ENCODE assay signal across 9 cellular contexts in the genomic region with DNA sequence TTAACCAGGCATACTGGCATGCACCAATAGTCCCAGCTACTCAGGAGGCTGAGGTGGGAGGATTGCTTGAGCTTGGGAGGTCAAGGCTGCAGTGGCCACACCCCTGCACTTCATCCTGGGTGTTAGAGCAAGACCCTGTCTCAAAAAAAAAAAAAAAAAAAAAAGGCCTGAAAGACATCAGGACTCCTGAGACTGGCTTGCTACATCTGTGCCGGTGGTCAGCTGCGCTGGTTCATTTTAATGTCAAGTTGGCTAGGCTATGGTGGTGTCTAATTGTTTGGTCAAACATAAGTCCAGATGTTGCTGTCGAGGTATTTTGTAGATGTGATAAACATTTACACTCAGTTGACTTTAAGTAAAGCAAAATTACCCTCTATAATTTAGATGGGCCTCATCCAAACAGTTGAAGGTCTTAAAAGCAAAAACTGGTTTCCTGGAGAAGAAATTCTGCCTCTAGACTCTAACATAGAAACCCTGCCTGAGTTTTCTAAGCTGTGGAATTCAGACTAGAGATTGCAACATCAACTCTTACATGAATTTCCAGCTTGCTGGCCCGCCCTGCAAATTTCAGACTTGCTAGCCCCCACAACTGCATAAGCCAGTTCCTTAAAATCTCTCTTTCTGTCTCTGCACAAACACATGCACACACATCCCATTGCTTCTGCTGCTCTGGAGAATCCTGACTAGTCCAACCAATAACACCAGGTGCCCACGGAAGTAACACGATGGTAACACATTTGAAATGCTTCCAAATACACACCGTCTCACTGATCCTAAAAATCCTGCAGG. TPM values are rescaled to one million over a fixed set of nuclear protein-coding genes. Genes with fewer than 3 reads are reported as not detected.
DNase-seq lines count a peak whose midpoint lies in the region; ATAC-seq and TF ChIP-seq lines count a peak whose summit lies in the region.
"Had no signal": no experiment of that assay in that cellular context is flagged by ENCODE, and none has a peak within 500 bp of the region (broad histone marks: within the 10 kb centered on the region; RNA-seq: fewer than 3 reads in every experiment).

No MANE protein-coding gene starts in this region.

- no peak overlapping the region for H3K23ac ChIP-seq in mesenchymal stem cell (ENCODE audit: low read length in 2 of 2)

- peak overlapping the region; percentile 16 for H2BK15ac ChIP-seq in mesenchymal stem cell (ENCODE audit: low read depth, poor library complexity, severe bottlenecking)

- intact Hi-C loops in activated CD4-positive, alpha-beta T cell treated with anti-CD3 and anti-CD28 coated beads, Interleukin-2, amount 10 ng/mL, durations not matched to agents 24 days and 14 days (cut with micrococcal nuclease), result loop anchor here (1.0 kb wide), 1 partner anchor 18 kb away; a partner anchor contains a TSS

- peak overlapping the region; percentile 29 to 91 for H3K18ac ChIP-seq in mesenchymal stem cell (ENCODE audit: low read depth in 1 of 2, low read length in 2 of 2)

- peak overlapping the region; percentile 77 for H2BK5ac ChIP-seq in mesenchymal stem cell (ENCODE audit: low read depth, low read length, poor library complexity, severe bottlenecking)

- 48% methylated on average over 6 of the region's 7 CpGs for WGBS in mesenchymal stem cell
- WGBS in urinary bladder, result 34% methylated on average over 7 of the region's 7 CpGs

- no peak for DNase-seq in activated CD4-positive, alpha-beta T cell treated with anti-CD3 and anti-CD28 coated beads, Interleukin-2, amount 10 ng/mL, durations not matched to agents 24 days and 14 days
- DNase-seq in activated CD4-positive, alpha-beta T cell treated with anti-CD3 and anti-CD28 coated beads for 48 hours, result no peak
- DNase-seq in coronary artery (ENCODE audit: low spot score), result no peak
- DNase-seq in mesenchymal stem cell, result peak; percentile 83
- no peak for DNase-seq in COR-L47 (lab: John Stamatoyannopoulos, UW)
- DNase-seq in cortex of kidney (lab: John Stamatoyannopoulos, UW), result no peak
- DNase-seq: NCI-H82 had no signal

- H3K36me3 ChIP-seq in mesenchymal stem cell (ENCODE audit: control insufficient read depth in 1 of 2, insufficient read depth in 2 of 2, low read depth in 1 of 2, low read length in 2 of 2) (peaks cover 20 to 24% of the 10 kb centered on the region in 2 experiments), urinary bladder (ENCODE audit: insufficient read depth) (no peaks in the 10 kb centered on the region)

- peak overlapping the region; percentile 88 for H2AK5ac ChIP-seq in mesenchymal stem cell (ENCODE audit: low read length, severe bottlenecking)

- peak overlapping the region; percentile 55 to 88 for H2BK12ac ChIP-seq in mesenchymal stem cell (ENCODE audit: low read length in 2 of 2)

- no peak overlapping the region for H3K4me2 ChIP-seq in mesenchymal stem cell (ENCODE audit: low read length, poor library complexity, severe bottlenecking)

- H3K9me3 Mint-ChIP-seq in activated CD4-positive, alpha-beta T cell treated with anti-CD3 and anti-CD28 coated beads, Interleukin-2, amount 10 ng/mL, durations not matched to agents 24 days and 14 days, result no peaks in the 10 kb centered on the region

- peak overlapping the region; percentile 86 for H3K9ac ChIP-seq in mesenchymal stem cell (ENCODE audit: low read length)

- no peak overlapping the region for H2AFZ ChIP-seq in mesenchymal stem cell (ENCODE audit: low read depth, low read length)

- no peaks in the 10 kb centered on the region for H3K27me3 Mint-ChIP-seq in activated CD4-positive, alpha-beta T cell treated with anti-CD3 and anti-CD28 coated beads, Interleukin-2, amount 10 ng/mL, durations not matched to agents 24 days and 14 days

- H4K8ac ChIP-seq in mesenchymal stem cell (ENCODE audit: low read length), result peak overlapping the region; percentile 66

- H3K4ac ChIP-seq in mesenchymal stem cell (ENCODE audit: low read depth in 1 of 2, low read length in 2 of 2), result peak overlapping the region in 1 of 2 experiments; percentile 51

- H3K4me1 ChIP-seq in mesenchymal stem cell (ENCODE audit: control insufficient read depth, insufficient read depth, low read depth, low read length) (peaks cover 28% of the 10 kb centered on the region), urinary bladder (ENCODE audit: insufficient read depth) (peaks cover 3% of the 10 kb centered on the region)

- no peak overlapping the region for H3K14ac ChIP-seq in mesenchymal stem cell (ENCODE audit: low read length in 2 of 2)

- peaks cover 1% of the 10 kb centered on the region for H3K36me3 Mint-ChIP-seq in activated CD4-positive, alpha-beta T cell treated with anti-CD3 and anti-CD28 coated beads, Interleukin-2, amount 10 ng/mL, durations not matched to agents 24 days and 14 days (ENCODE audit: low read depth)

- peak overlapping the region; percentile 80 to 96 for H3K27ac ChIP-seq in coronary artery
- peak overlapping the region; percentile 98 for H3K27ac ChIP-seq in mesenchymal stem cell (ENCODE audit: low read length, poor library complexity, severe bottlenecking)
- peak overlapping the region; percentile 48 for H3K27ac ChIP-seq in urinary bladder (ENCODE audit: low read depth)

- no peaks in the 10 kb centered on the region for H3K27me3 ChIP-seq in mesenchymal stem cell (ENCODE audit: control insufficient read depth in 1 of 2, insufficient read depth in 1 of 2, low read length in 2 of 2)

- H3K4me3 Mint-ChIP-seq in activated CD4-positive, alpha-beta T cell treated with anti-CD3 and anti-CD28 coated beads, Interleukin-2, amount 10 ng/mL, durations not matched to agents 24 days and 14 days, result no peak overlapping the region

- peaks cover 14% of the 10 kb centered on the region for H3K4me1 Mint-ChIP-seq in activated CD4-positive, alpha-beta T cell treated with anti-CD3 and anti-CD28 coated beads, Interleukin-2, amount 10 ng/mL, durations not matched to agents 24 days and 14 days

- no peak overlapping the region for H3K4me3 ChIP-seq in coronary artery
- H3K4me3 ChIP-seq in mesenchymal stem cell (ENCODE audit: insufficient read depth in 1 of 2, low read depth in 1 of 2, low read length in 2 of 2), result peak overlapping the region in 1 of 2 experiments; percentile 10
- no peak overlapping the region for H3K4me3 ChIP-seq in urinary bladder (ENCODE audit: low read depth, low read length)

- H4K91ac ChIP-seq in mesenchymal stem cell (ENCODE audit: low read length), result peak overlapping the region; percentile 82

- no peaks in the 10 kb centered on the region for H3K79me1 ChIP-seq in mesenchymal stem cell (replicated peaks; ENCODE audit: low read length, poor library complexity, severe bottlenecking)

- no peak for TF ChIP-seq CTCF in coronary artery (IDR thresholded peaks at IDR 0.05)

- ATAC-seq in GM18861 (IDR thresholded peaks at IDR 0.05; ENCODE audit: unreplicated experiment), result no peak

- H2BK120ac ChIP-seq in mesenchymal stem cell (ENCODE audit: low read depth, low read length), result peak overlapping the region; percentile 67

- H3K27ac Mint-ChIP-seq in activated CD4-positive, alpha-beta T cell treated with anti-CD3 and anti-CD28 coated beads, Interleukin-2, amount 10 ng/mL, durations not matched to agents 24 days and 14 days, result peak overlapping the region; percentile 35

- no peaks in the 10 kb centered on the region for H3K9me3 ChIP-seq in mesenchymal stem cell (ENCODE audit: control insufficient read depth, low read length)

RNA-seq across cellular contexts. Expression of a gene that starts 18.2 kb away (rescaled TPM):
- 23.8 and 25.4 TPM in 2 replicates for total RNA-seq in activated CD4-positive, alpha-beta T cell treated with anti-CD3 and anti-CD28 coated beads, Interleukin-2, amount 10 ng/mL, durations not matched to agents 24 days and 14 days
- 151 TPM for polyA plus RNA-seq in mesenchymal stem cell (2013, experiment 1 of 2)
- 144 TPM for polyA plus RNA-seq in mesenchymal stem cell (2013, experiment 2 of 2)
- total RNA-seq in urinary bladder, result 99.1 TPM
- polyA plus RNA-seq in urinary bladder, result 61.3 TPM

RNA-seq across cellular contexts. Expression of a gene that starts 32.5 kb away (rescaled TPM):
- 58.5 and 59.3 TPM in 2 replicates for total RNA-seq in activated CD4-positive, alpha-beta T cell treated with anti-CD3 and anti-CD28 coated beads, Interleukin-2, amount 10 ng/mL, durations not matched to agents 24 days and 14 days
- 8.3 TPM for polyA plus RNA-seq in mesenchymal stem cell (2013, experiment 1 of 2)
- 8.3 TPM for polyA plus RNA-seq in mesenchymal stem cell (2013, experiment 2 of 2)
- 23.6 TPM for total RNA-seq in urinary bladder
- polyA plus RNA-seq in urinary bladder, result 0.48 TPM

Comparison
In these comparisons a context has a peak if more than half of its experiments do, and no peak if none do; other contexts are left out.
1. H3K27ac ChIP-seq: peak in every context shown above with its lines; median percentile 98 in mesenchymal stem cell; 88 in coronary artery; 48 in urinary bladder.